Comparison of ENCODE assay signal across 36 cellular contexts in genomic region chr19:15652559-15653278, GRCh38. TPM values are rescaled to one million over a fixed set of nuclear protein-coding genes. Genes with fewer than 3 reads are reported as not detected.
"Had no signal": no experiment of that assay in that cellular context is flagged by ENCODE, and none has a peak within 500 bp of the region (broad histone marks: within the 10 kb centered on the region; RNA-seq: fewer than 3 reads in every experiment).

No MANE protein-coding gene starts in this region.

- H3K4me3 ChIP-seq: coronary artery, esophagus muscularis mucosa, gastroesophageal sphincter, heart right ventricle had no signal

- H3K27ac Mint-ChIP-seq: activated CD4-positive, alpha-beta memory T cell treated with anti-CD3 and anti-CD28 coated beads for 36 hours; activated CD4-positive, alpha-beta T cell treated with anti-CD3 and anti-CD28 coated beads for 36 hours; activated CD4-positive, alpha-beta T cell treated with anti-CD3 and anti-CD28 coated beads, Interleukin-2, amount 10 ng/mL, durations not matched to agents 24 days and 14 days; activated naive CD8-positive, alpha-beta T cell; activated T-helper 17 cell treated with anti-CD3 and anti-CD28 coated beads, Interleukin-2, amount 50 U/mL, for 72 hours; effector memory CD8-positive, alpha-beta T cell had no signal

- H3K4me3 Mint-ChIP-seq: activated CD4-positive, alpha-beta memory T cell treated with anti-CD3 and anti-CD28 coated beads for 36 hours; activated CD4-positive, alpha-beta T cell treated with anti-CD3 and anti-CD28 coated beads for 36 hours; activated CD4-positive, alpha-beta T cell treated with anti-CD3 and anti-CD28 coated beads, Interleukin-2, amount 10 ng/mL, durations not matched to agents 24 days and 14 days; activated naive CD8-positive, alpha-beta T cell; activated T-cell treated with anti-CD3 and anti-CD28 coated beads, Interleukin-2, amount 50 U/mL, for 4 hours; activated T-helper 17 cell treated with anti-CD3 and anti-CD28 coated beads, Interleukin-2, amount 50 U/mL, for 72 hours; central memory CD8-positive, alpha-beta T cell; effector memory CD8-positive, alpha-beta T cell had no signal

- H3K9me3 ChIP-seq: esophagus muscularis mucosa had no signal

- H3K27me3 ChIP-seq: brain microvascular endothelial cell had no signal

- FAIRE-seq: astrocyte, bronchial epithelial cell had no signal

- H3K27ac ChIP-seq: brain microvascular endothelial cell, coronary artery, esophagus muscularis mucosa, gastroesophageal sphincter, heart right ventricle had no signal

- H3K4me1 Mint-ChIP-seq: activated CD4-positive, alpha-beta T cell treated with anti-CD3 and anti-CD28 coated beads for 36 hours; activated CD4-positive, alpha-beta T cell treated with anti-CD3 and anti-CD28 coated beads, Interleukin-2, amount 10 ng/mL, durations not matched to agents 24 days and 14 days; activated T-helper 17 cell treated with anti-CD3 and anti-CD28 coated beads, Interleukin-2, amount 50 U/mL, for 72 hours; central memory CD8-positive, alpha-beta T cell had no signal

- ATAC-seq: activated CD4-positive, alpha-beta T cell treated with anti-CD3 and anti-CD28 coated beads for 36 hours; activated T-cell treated with anti-CD3 and anti-CD28 coated beads, Interleukin-2, amount 50 U/mL, for 4 hours; activated T-helper 17 cell treated with anti-CD3 and anti-CD28 coated beads, Interleukin-2, amount 50 U/mL, for 72 hours; effector memory CD8-positive, alpha-beta T cell; gastroesophageal sphincter; heart right ventricle had no signal

- DNase-seq: activated CD4-positive, alpha-beta memory T cell treated with anti-CD3 and anti-CD28 coated beads for 36 hours; activated CD4-positive, alpha-beta T cell treated with anti-CD3 and anti-CD28 coated beads for 36 hours; activated CD4-positive, alpha-beta T cell treated with anti-CD3 and anti-CD28 coated beads, Interleukin-2, amount 10 ng/mL, durations not matched to agents 24 days and 14 days; activated CD4-positive, CD25-positive, alpha-beta regulatory T cell; activated CD4-positive, CD25-positive, alpha-beta regulatory T cell treated with anti-CD3 and anti-CD28 coated beads, Interleukin-2, amount 50 U/mL, for 72 hours; activated CD8-positive, alpha-beta memory T cell treated with anti-CD3 and anti-CD28 coated beads for 24 hours; activated effector memory CD4-positive, alpha-beta T cell treated with Interleukin-2 at 50 U/mL for 16 hours; activated gamma-delta T cell treated with Interleukin-2 at 50 U/mL for 16 hours; activated naive CD4-positive, alpha-beta T cell treated with anti-CD3 and anti-CD28 coated beads, Interleukin-2, amount 50 U/mL, for 16 hours; activated naive CD4-positive, alpha-beta T cell treated with Interleukin-2 at 50 U/mL for 16 hours; activated T-cell treated with anti-CD3 and anti-CD28 coated beads, Interleukin-2, amount 50 U/mL, for 4 hours; amniotic stem cell; anterior cingulate cortex; brain microvascular endothelial cell; dermis blood vessel endothelial cell; effector CD4-positive, alpha-beta T cell; effector memory CD8-positive, alpha-beta T cell; erythroblast; foreskin melanocyte; heart right ventricle; T-helper 2 cell had no signal

- H3K36me3 ChIP-seq: brain microvascular endothelial cell, esophagus muscularis mucosa, gastroesophageal sphincter, heart right ventricle had no signal

- H3K4me1 ChIP-seq: esophagus muscularis mucosa, gastroesophageal sphincter, heart right ventricle had no signal

- H3K9me3 Mint-ChIP-seq: activated CD4-positive, alpha-beta memory T cell treated with anti-CD3 and anti-CD28 coated beads for 36 hours; activated CD4-positive, alpha-beta T cell treated with anti-CD3 and anti-CD28 coated beads, Interleukin-2, amount 10 ng/mL, durations not matched to agents 24 days and 14 days; activated T-cell treated with anti-CD3 and anti-CD28 coated beads, Interleukin-2, amount 50 U/mL, for 4 hours; activated T-helper 17 cell treated with anti-CD3 and anti-CD28 coated beads, Interleukin-2, amount 50 U/mL, for 72 hours; central memory CD8-positive, alpha-beta T cell; effector memory CD8-positive, alpha-beta T cell had no signal

- H3K36me3 Mint-ChIP-seq: activated CD4-positive, alpha-beta memory T cell treated with anti-CD3 and anti-CD28 coated beads for 36 hours; activated naive CD8-positive, alpha-beta T cell had no signal

RNA-seq across cellular contexts. Expression of gene CYP4F3, which starts 12.0 kb away (rescaled TPM):
- total RNA-seq: activated CD4-positive, alpha-beta memory T cell treated with anti-CD3 and anti-CD28 coated beads for 36 hours; activated CD4-positive, alpha-beta T cell treated with anti-CD3 and anti-CD28 coated beads, Interleukin-2, amount 10 ng/mL, durations not matched to agents 24 days and 14 days; astrocyte; dermis blood vessel endothelial cell; fibroblast of lung; fibroblast of villous mesenchyme; glomerular endothelial cell; T-helper 1 cell treated with Interleukin-12 subunit alpha and Interleukin-12 subunit beta and Interleukin-4 antibody, amounts not matched to agents 30 ng/mL and 1 ng/mL, for 36 hours had no signal
- polyA plus RNA-seq: fibroblast of lung had no signal

RNA-seq across cellular contexts. Expression of gene CYP4F12, which starts 20.2 kb away (rescaled TPM):
- total RNA-seq: activated CD4-positive, alpha-beta T cell treated with anti-CD3 and anti-CD28 coated beads for 36 hours; activated CD4-positive, alpha-beta T cell treated with anti-CD3 and anti-CD28 coated beads, Interleukin-2, amount 10 ng/mL, durations not matched to agents 24 days and 14 days; activated T-cell treated with anti-CD3 and anti-CD28 coated beads, Interleukin-2, amount 50 U/mL, for 4 hours; astrocyte; dermis blood vessel endothelial cell; fibroblast of lung; fibroblast of villous mesenchyme; glomerular endothelial cell; T-helper 1 cell treated with Interleukin-12 subunit alpha and Interleukin-12 subunit beta and Interleukin-4 antibody, amounts not matched to agents 30 ng/mL and 1 ng/mL, for 36 hours had no signal
- polyA plus RNA-seq: fibroblast of lung had no signal

RNA-seq across cellular contexts. Expression of gene CYP4F8, which starts 37.7 kb away (rescaled TPM):
- total RNA-seq: activated CD4-positive, alpha-beta memory T cell treated with anti-CD3 and anti-CD28 coated beads for 36 hours; activated CD4-positive, alpha-beta T cell treated with anti-CD3 and anti-CD28 coated beads for 36 hours; activated CD4-positive, alpha-beta T cell treated with anti-CD3 and anti-CD28 coated beads, Interleukin-2, amount 10 ng/mL, durations not matched to agents 24 days and 14 days; activated T-cell treated with anti-CD3 and anti-CD28 coated beads, Interleukin-2, amount 50 U/mL, for 4 hours; activated T-helper 17 cell treated with anti-CD3 and anti-CD28 coated beads, Interleukin-2, amount 50 U/mL, for 72 hours; astrocyte; bronchial epithelial cell; cardiac septum; cerebellum; dermis blood vessel endothelial cell; esophagus muscularis mucosa; fibroblast of lung; fibroblast of villous mesenchyme; gastroesophageal sphincter; glomerular endothelial cell; heart right ventricle; T-helper 1 cell treated with Interleukin-12 subunit alpha and Interleukin-12 subunit beta and Interleukin-4 antibody, amounts not matched to agents 30 ng/mL and 1 ng/mL, for 36 hours had no signal
- polyA plus RNA-seq: adipose tissue, fibroblast of lung, heart right ventricle had no signal
